8 cellular contexts compared by ENCODE assay signal in genomic region chr2:54115284-54116137, GRCh38. TPM values are rescaled to one million over a fixed set of nuclear protein-coding genes. Genes with fewer than 3 reads are reported as not detected.
DNase-seq lines count a peak whose midpoint lies in the region; ATAC-seq and TF ChIP-seq lines count a peak whose summit lies in the region.

Gene ACYP2, plus strand, starts transcription at chr2:54115615.

- ATAC-seq in GM19372 (IDR thresholded peaks at IDR 0.05; ENCODE audit: low read depth, unreplicated experiment) (peak; percentile 85), HG03521 (IDR thresholded peaks at IDR 0.05; ENCODE audit: unreplicated experiment) (peak; percentile 82), left lobe of liver (peak; percentile 95)

- DNase-seq in CD14-positive monocyte (ENCODE audit: low spot score) (peak; percentile 95), NCI-H69 (lab: John Stamatoyannopoulos, UW) (peak; percentile 93), cortex of kidney (lab: John Stamatoyannopoulos, UW) (peak; percentile 37), left lobe of liver (ENCODE audit: low spot score) (peak; percentile 96)
- peak; percentile 97 for DNase-seq in activated CD4-positive, alpha-beta T cell treated with anti-CD3 and anti-CD28 coated beads, Interleukin-2, amount 10 ng/mL, durations not matched to agents 24 days and 14 days
- peak; percentile 93 to 95 for DNase-seq in stimulated activated CD4-positive, alpha-beta T cell treated with anti-CD3 and anti-CD28 coated beads, Interleukin-2, amount 100 ng/mL, for 24 hours

- H3K36me3 Mint-ChIP-seq in CD14-positive monocyte = peaks cover 12 to 16% of the 10 kb centered on the region in 2 donors
- H3K36me3 Mint-ChIP-seq in activated CD4-positive, alpha-beta T cell treated with anti-CD3 and anti-CD28 coated beads, Interleukin-2, amount 10 ng/mL, durations not matched to agents 24 days and 14 days (ENCODE audit: low read depth) = peaks cover 25% of the 10 kb centered on the region

- intact Hi-C loops in CD14-positive monocyte (cut with micrococcal nuclease) = loop anchor here (5.0 to 10.0 kb wide), 4 partner anchors 143 to 1509 kb away; partner anchors contain the start of genes EML6 (in 2 of the 2) and PSME4 (in 2 of the 2)
- intact Hi-C loops in activated CD4-positive, alpha-beta T cell treated with anti-CD3 and anti-CD28 coated beads, Interleukin-2, amount 10 ng/mL, durations not matched to agents 24 days and 14 days (cut with micrococcal nuclease) = loop anchor here (1.0 to 5.0 kb wide), 7 partner anchors 121 to 608 kb away; partner anchors contain the start of genes ASB3, CHAC2, EML6 and ERLEC1

- peak within 1 kb of the TSS; percentile 99 to 100 (median 100) for H3K27ac Mint-ChIP-seq in CD14-positive monocyte
- peak within 1 kb of the TSS; percentile 100 for H3K27ac Mint-ChIP-seq in activated CD4-positive, alpha-beta T cell treated with anti-CD3 and anti-CD28 coated beads, Interleukin-2, amount 10 ng/mL, durations not matched to agents 24 days and 14 days

- H3K27me3 Mint-ChIP-seq in CD14-positive monocyte (ENCODE audit: low read depth in 3 of 3) = peaks cover 0 to 8% (median 5%) of the 10 kb centered on the region in 3 donors
- peaks cover 9% of the 10 kb centered on the region for H3K27me3 Mint-ChIP-seq in activated CD4-positive, alpha-beta T cell treated with anti-CD3 and anti-CD28 coated beads, Interleukin-2, amount 10 ng/mL, durations not matched to agents 24 days and 14 days

- H3K9me3 Mint-ChIP-seq in CD14-positive monocyte = peaks cover 13 to 29% (median 18%) of the 10 kb centered on the region in 7 donors
- H3K9me3 Mint-ChIP-seq in activated CD4-positive, alpha-beta T cell treated with anti-CD3 and anti-CD28 coated beads, Interleukin-2, amount 10 ng/mL, durations not matched to agents 24 days and 14 days = peaks cover 9% of the 10 kb centered on the region

- H3K4me1 Mint-ChIP-seq in CD14-positive monocyte = peaks cover 9% of the 10 kb centered on the region
- H3K4me1 Mint-ChIP-seq in activated CD4-positive, alpha-beta T cell treated with anti-CD3 and anti-CD28 coated beads, Interleukin-2, amount 10 ng/mL, durations not matched to agents 24 days and 14 days = peaks cover 17% of the 10 kb centered on the region

- TF ChIP-seq CTCF in CD14-positive monocyte (IDR thresholded peaks at IDR 0.05) = no peak

- H3K4me3 Mint-ChIP-seq in CD14-positive monocyte = peak within 1 kb of the TSS; percentile 90 to 97
- H3K4me3 Mint-ChIP-seq in activated CD4-positive, alpha-beta T cell treated with anti-CD3 and anti-CD28 coated beads, Interleukin-2, amount 10 ng/mL, durations not matched to agents 24 days and 14 days = peak within 1 kb of the TSS; percentile 98

RNA-seq across cellular contexts. Expression of gene ACYP2, which starts in this region (rescaled TPM):
- polyA plus RNA-seq in CD14-positive monocyte = 10 to 100 TPM; 10.3 to 10.8 TPM
- total RNA-seq in activated CD4-positive, alpha-beta T cell treated with anti-CD3 and anti-CD28 coated beads, Interleukin-2, amount 10 ng/mL, durations not matched to agents 24 days and 14 days = 4.0 and 5.9 TPM in 2 replicates
- 20.4 TPM for total RNA-seq in left lobe of liver

Comparison
In these comparisons a context has a peak if more than half of its experiments do, and no peak if none do; other contexts are left out.
1. Peak in every context shown above with its lines: DNase-seq and ATAC-seq.
2. DNase-seq: peak in every context shown above with its lines; median percentile 97 in activated CD4-positive, alpha-beta T cell treated with anti-CD3 and anti-CD28 coated beads, Interleukin-2, amount 10 ng/mL, durations not matched to agents 24 days and 14 days; 96 in left lobe of liver; 95 in CD14-positive monocyte; 94 in stimulated activated CD4-positive, alpha-beta T cell treated with anti-CD3 and anti-CD28 coated beads, Interleukin-2, amount 100 ng/mL, for 24 hours; 93 in NCI-H69; 37 in cortex of kidney.